ENCODE assay signal across 10 cellular contexts in genomic region chr17:998111-998510, GRCh38. TPM values are rescaled to one million over a fixed set of nuclear protein-coding genes. Genes with fewer than 3 reads are reported as not detected.
DNase-seq lines count a peak whose midpoint lies in the region; ATAC-seq, FAIRE-seq and TF ChIP-seq lines count a peak whose summit lies in the region.
"Had no signal": no experiment of that assay in that cellular context is flagged by ENCODE, and none has a peak within 500 bp of the region (broad histone marks: within the 10 kb centered on the region; RNA-seq: fewer than 3 reads in every experiment).

No MANE protein-coding gene starts in this region.

- BruUV-seq in GM12878 (replicated peaks; lab: Mats Ljungman, UMichigan) = no TSS peak

- 19% methylated on average over 2 of the region's 2 CpGs for WGBS in GM12878 (ENCODE audit: insufficient coverage, insufficient replicate concordance, low lambda C conversion rate, missing lambda C conversion rate)
- 78 to 85% methylated on average over 1 to 2 of the region's 2 CpGs for WGBS in mesodermal cell (ENCODE audit: insufficient coverage in 2 of 2), 2 experiments

- H3K27ac ChIP-seq in HL-60 (replicated peaks) = no peak overlapping the region
- H3K27ac ChIP-seq in GM12878 (ENCODE audit: control insufficient read depth, insufficient read depth) = no peak overlapping the region
- H3K27ac ChIP-seq in mesodermal cell (ENCODE audit: low read depth, low read length, severe bottlenecking) = no peak overlapping the region
- H3K27ac ChIP-seq in effector memory CD4-positive, alpha-beta T cell (ENCODE audit: insufficient read depth, low read length, poor library complexity, severe bottlenecking) = no peak overlapping the region

- RAD21 ChIA-PET in GM12878 (lab: Charles Lee; ENCODE audit: unreplicated experiment) = interaction anchor here (1.3 kb wide), 1 partner anchor 586 kb away, joined by 4 read pairs; no protein-coding TSS in a partner anchor

- peak overlapping the region; percentile 90 for H3K4me2 ChIP-seq in GM12878 (ENCODE audit: control insufficient read depth, insufficient read depth)

- peaks cover 5% of the 10 kb centered on the region for H3K9me3 ChIP-seq in GM12878 (replicated peaks; ENCODE audit: control insufficient read depth, insufficient read depth, low read length)
- H3K9me3 ChIP-seq in mesodermal cell (ENCODE audit: control insufficient read depth, low read length) = peaks cover 4% of the 10 kb centered on the region
- peaks cover 1% of the 10 kb centered on the region for H3K9me3 ChIP-seq in effector memory CD4-positive, alpha-beta T cell (ENCODE audit: control insufficient read depth, low read length)

- no peak for DNase-seq in AG09309 (ENCODE audit: low read depth)
- DNase-seq in HL-60 (ENCODE audit: low read depth in 1 of 2, low spot score in 1 of 2) = no peak
- DNase-seq in GM12878 (ENCODE audit: low read depth, low spot score) = no peak
- no peak for DNase-seq in effector memory CD4-positive, alpha-beta T cell
- DNase-seq in GF-D8 (lab: John Stamatoyannopoulos, UW) = no peak
- DNase-seq in GDM1 (lab: John Stamatoyannopoulos, UW) = no peak
- DNase-seq: amniotic stem cell, NCI-H524 had no signal

- CTCF ChIA-PET in GM12878 (lab: Yijun Ruan, JAX) = interaction anchor here (2.9 to 3.3 kb wide), 2 partner anchors 18 to 58 kb away, joined by 15 to 25 read pairs; partner anchors contain the start of gene NXN

- peak overlapping the region; percentile 75; the same call in 1 of the 2 replicates for H3K4me3 ChIP-seq in AG09309 (ENCODE audit: control insufficient read depth, low read depth, low read length)
- peak overlapping the region; percentile 91 for H3K4me3 ChIP-seq in HL-60 (replicated peaks; ENCODE audit: insufficient read depth, low read length)
- peak overlapping the region; percentile 79 for H3K4me3 ChIP-seq in GM12878
- peak overlapping the region; percentile 99 for H3K4me3 ChIP-seq in mesodermal cell (ENCODE audit: extremely low read depth, insufficient read depth, low read length, poor library complexity, severe bottlenecking)
- H3K4me3 ChIP-seq in effector memory CD4-positive, alpha-beta T cell (ENCODE audit: insufficient read depth, low read depth, low read length, poor library complexity, severe bottlenecking) = no peak overlapping the region

- intact Hi-C loops in GM12878 (cut with micrococcal nuclease; ENCODE audit: unreplicated experiment) = loop anchor here (5.0 kb wide), 1 partner anchor 216 kb away; the partner anchor contains the start of genes GLOD4 and MRM3

- TF ChIP-seq CTCF in AG09309 (IDR thresholded peaks at IDR 0.05; ENCODE audit: control insufficient read depth, insufficient read depth, low read depth, low read length, missing control alignments) = no peak
- TF ChIP-seq CTCF in HL-60 (IDR thresholded peaks at IDR 0.05; ENCODE audit: insufficient read depth, low read length) = no peak
- no peak for TF ChIP-seq CTCF in GM12878 (IDR thresholded peaks at IDR 0.05 in 2 of 3, conservative IDR thresholded peaks at IDR 0.05 in 1 of 3; ENCODE audit: control insufficient read depth in 2 of 3, extremely low read depth in 1 of 3, insufficient read depth in 1 of 3, low read depth in 3 of 3, low read length in 3 of 3)

- H3K9ac ChIP-seq in GM12878 (ENCODE audit: control insufficient read depth, insufficient read depth, low read length) = peak overlapping the region; percentile 72; the same call in 1 of the 2 replicates

- ATAC-seq in GM12878 = no peak
- no peak for ATAC-seq in GM19397 (IDR thresholded peaks at IDR 0.05; ENCODE audit: unreplicated experiment)

- SMC1A ChIA-PET in GM12878 (lab: Charles Lee; ENCODE audit: uncharacterized antibody, unreplicated experiment) = no interaction called here

- H2AFZ ChIP-seq in GM12878 (ENCODE audit: control insufficient read depth, low read depth, low read length) = no peak overlapping the region

- H4K20me1 ChIP-seq in GM12878 (ENCODE audit: control insufficient read depth, insufficient read depth) = no peaks in the 10 kb centered on the region

- in situ Hi-C loops in GM12878 (cut with MboI) = no loop called here

- TF ChIP-seq EP300 in GM12878 (IDR thresholded peaks at IDR 0.05; ENCODE audit: borderline replicate concordance in 1 of 2, control insufficient read depth in 1 of 2, low read depth in 2 of 2, low read length in 2 of 2) = no peak

- H3K4me1 ChIP-seq in GM12878 (ENCODE audit: control insufficient read depth, insufficient read depth, low read length) = peaks cover 6% of the 10 kb centered on the region; the same call in 1 of the 2 replicates
- peaks cover 37% of the 10 kb centered on the region for H3K4me1 ChIP-seq in mesodermal cell (ENCODE audit: control insufficient read depth, insufficient read depth, low read length, poor library complexity, severe bottlenecking)
- peaks cover 6% of the 10 kb centered on the region for H3K4me1 ChIP-seq in effector memory CD4-positive, alpha-beta T cell (ENCODE audit: control insufficient read depth, insufficient read depth, low read length, poor library complexity, severe bottlenecking)

- H3K36me3 ChIP-seq in GM12878 (ENCODE audit: control insufficient read depth in 2 of 2, insufficient read depth in 2 of 2, low read length in 1 of 2) (peaks cover 7 to 9% of the 10 kb centered on the region in 2 experiments; a peak in 3 of 4 replicates), mesodermal cell (ENCODE audit: control insufficient read depth, insufficient read depth, low read length) (peaks cover 46% of the 10 kb centered on the region)
- H3K36me3 ChIP-seq in effector memory CD4-positive, alpha-beta T cell (ENCODE audit: control insufficient read depth, insufficient read depth, low read length) = peaks cover 31% of the 10 kb centered on the region

- TF ChIP-seq RAD21 in GM12878 (IDR thresholded peaks at IDR 0.05; ENCODE audit: insufficient read depth, low read depth, low read length) = no peak

- H3K27me3 ChIP-seq in HL-60 (ENCODE audit: insufficient read depth, poor library complexity, severe bottlenecking) = no peaks in the 10 kb centered on the region
- no peaks in the 10 kb centered on the region for H3K27me3 ChIP-seq in GM12878 (replicated peaks in 1 of 2; ENCODE audit: control insufficient read depth in 2 of 2, insufficient read depth in 2 of 2, low read length in 1 of 2)
- H3K27me3 ChIP-seq in effector memory CD4-positive, alpha-beta T cell (replicated peaks; ENCODE audit: control insufficient read depth, insufficient read depth, low read length, poor library complexity, severe bottlenecking) = no peaks in the 10 kb centered on the region

- TF ChIP-seq POLR2A in GM12878 (IDR thresholded peaks at IDR 0.05; ENCODE audit: low read depth, low read length) = no peak

- POLR2A ChIA-PET in GM12878 (lab: Charles Lee) = interaction anchor here (1.0 kb wide), 1 partner anchor 18 kb away, joined by 3 read pairs; the partner anchor contains the start of gene NXN

- peaks cover 16% of the 10 kb centered on the region for H3K79me2 ChIP-seq in GM12878 (ENCODE audit: control insufficient read depth, insufficient read depth, low read length)

- no peak for FAIRE-seq in GM12878 (lab: Jason Lieb, UNC)

TF ChIP-seq in GM12878, 131 proteins besides CTCF, POLR2A, EP300 and RAD21 (continues in another document):
- TF ChIP-seq ZNF207 (IDR thresholded peaks at IDR 0.05; ENCODE audit: borderline replicate concordance) = no peak
- no peak for TF ChIP-seq WRNIP1 (IDR thresholded peaks at IDR 0.05; ENCODE audit: borderline replicate concordance, low read depth, low read length)
- TF ChIP-seq IKZF1 (conservative IDR thresholded peaks at IDR 0.05) = no peak
- TF ChIP-seq KAT2A (conservative IDR thresholded peaks at IDR 0.05; ENCODE audit: control insufficient read depth, low read depth, low read length) = no peak
- no peak for TF ChIP-seq STAT3 (IDR thresholded peaks at IDR 0.05; ENCODE audit: low read depth, low read length)

RNA-seq across cellular contexts. Expression of gene TIMM22, which starts 1.2 kb away (rescaled TPM):
- total RNA-seq in GM12878 (2013; cell fraction: nucleolus; rRNA removed) = 14.5 and 16.5 TPM in 2 replicates
- total RNA-seq in GM12878 (2014; rRNA removed) (11.3 and 11.7 TPM in 2 replicates), GM12878 (2014; rRNA removed; fragmentation: Illumina TruSeq; extraction: Trizol) (7.6 and 8.6 TPM in 2 replicates), GM12878 (2021) (10.8 and 12.0 TPM in 2 replicates)
- polyA plus RNA-seq in GM12878 (2011; ENCODE audit: low read depth) = 4.9 TPM
- polyA plus RNA-seq in GM12878 (2011; rRNA removed) (5.9 and 7.1 TPM in 2 replicates), GM12878 (2014; fragmentation: Illumina TruSeq; extraction: Trizol) (8.4 and 10.0 TPM in 2 replicates), GM12878 (2014; fragmentation: Nextera tagmentation; extraction: Ambion mirVana) (1 to 10 TPM; 4.4 to 5.7 TPM), GM12878 (2014; rRNA removed) (11.1 and 11.9 TPM in 2 replicates), GM12878 (2016; fragmentation: Nextera tagmentation; extraction: Ambion mirVana) (10 to 100 TPM; 25.0 TPM)
- polyA plus RNA-seq in GM12878 (2011; cell fraction: cytosol; rRNA removed) = 7.9 and 8.8 TPM in 2 replicates
- polyA plus RNA-seq in GM12878 (2011; cell fraction: nucleus; rRNA removed) = 6.5 and 7.3 TPM in 2 replicates
- polyA plus RNA-seq in GM12878 (2012) = 6.2 and 6.8 TPM in 2 replicates
- polyA minus RNA-seq in GM12878 (2011; rRNA and poly(A)+ RNA removed) = 8.8 and 9.1 TPM in 2 replicates
- 2.1 and 3.6 TPM in 2 replicates for polyA minus RNA-seq in GM12878 (2011; cell fraction: cytosol; rRNA and poly(A)+ RNA removed)
- polyA minus RNA-seq in GM12878 (2011; cell fraction: nucleus; rRNA and poly(A)+ RNA removed) = 8.8 and 10.3 TPM in 2 replicates
- polyA plus RNA-seq in mesodermal cell (2013, experiment 1 of 2) = 14.5 TPM
- 13.0 TPM for polyA plus RNA-seq in mesodermal cell (2013, experiment 2 of 2)

RNA-seq across cellular contexts. Expression of gene NXN, which starts 18.5 kb away (rescaled TPM):
- 1.8 and 2.1 TPM in 2 replicates for total RNA-seq in GM12878 (2013; cell fraction: nucleolus; rRNA removed)
- total RNA-seq in GM12878 (2014; rRNA removed) = 0.54 and 0.68 TPM in 2 replicates
- 0.14 and 0.36 TPM in 2 replicates for total RNA-seq in GM12878 (2014; rRNA removed; fragmentation: Illumina TruSeq; extraction: Trizol)
- 0.29 and 0.36 TPM in 2 replicates for total RNA-seq in GM12878 (2021)
- 0.56 TPM for polyA plus RNA-seq in GM12878 (2011; ENCODE audit: low read depth)
- polyA plus RNA-seq in GM12878 (2011; rRNA removed) = 0.46 and 1.2 TPM in 2 replicates
- polyA plus RNA-seq in GM12878 (2011; cell fraction: cytosol; rRNA removed) = 1.6 and 1.9 TPM in 2 replicates
- 0.63 and 1.1 TPM in 2 replicates for polyA plus RNA-seq in GM12878 (2011; cell fraction: nucleus; rRNA removed)
- 0.48 and 0.80 TPM in 2 replicates for polyA plus RNA-seq in GM12878 (2012)
- 0.24 and 0.48 TPM in 2 replicates for polyA plus RNA-seq in GM12878 (2014; fragmentation: Illumina TruSeq; extraction: Trizol)
- under 1 TPM; 0.04 to 0.10 TPM for polyA plus RNA-seq in GM12878 (2014; fragmentation: Nextera tagmentation; extraction: Ambion mirVana)
- polyA plus RNA-seq in GM12878 (2014; rRNA removed) = 0.10 and 0.61 TPM in 2 replicates
- polyA plus RNA-seq in GM12878 (2016; fragmentation: Nextera tagmentation; extraction: Ambion mirVana) = under 1 TPM; 0.24 to 0.25 TPM
- polyA minus RNA-seq in GM12878 (2011; rRNA and poly(A)+ RNA removed) = 0.51 and 0.77 TPM in 2 replicates
- not detected in 2 replicates for polyA minus RNA-seq in GM12878 (2011; cell fraction: cytosol; rRNA and poly(A)+ RNA removed)
- polyA minus RNA-seq in GM12878 (2011; cell fraction: nucleus; rRNA and poly(A)+ RNA removed) = 0.10 and 0.12 TPM in 2 replicates
- polyA plus RNA-seq in mesodermal cell (2013, experiment 1 of 2) = 78.8 TPM
- polyA plus RNA-seq in mesodermal cell (2013, experiment 2 of 2) = 76.4 TPM
